Comparison of ENCODE assay signal across 9 cellular contexts in the genomic region with DNA sequence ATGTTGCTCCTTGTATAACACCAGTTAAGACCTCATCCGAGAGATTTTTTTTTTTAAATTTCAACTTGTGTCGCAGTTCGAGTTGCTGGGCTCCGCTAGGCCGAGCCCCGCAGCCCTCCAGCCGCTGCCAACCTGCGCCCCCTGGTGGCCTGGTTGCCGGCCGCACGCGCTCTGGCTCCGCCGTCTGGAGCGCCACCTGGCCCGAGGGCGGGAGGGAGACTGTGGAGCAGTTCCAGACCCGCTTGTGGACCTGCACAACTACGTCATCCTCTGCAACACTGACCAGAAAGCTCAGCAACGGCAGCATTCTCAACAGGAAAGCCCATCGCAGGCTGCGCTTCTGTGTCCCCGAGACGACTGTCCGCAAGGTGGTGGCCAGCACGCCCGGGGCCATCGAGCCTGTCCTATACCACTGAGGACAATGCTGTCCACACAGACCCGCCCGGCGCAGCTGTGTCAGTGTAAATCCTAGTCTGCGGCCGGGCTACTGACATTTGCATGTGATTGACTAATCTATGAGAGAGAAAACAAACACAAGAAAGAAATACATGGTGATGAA. TPM values are rescaled to one million over a fixed set of nuclear protein-coding genes. Genes with fewer than 3 reads are reported as not detected.
DNase-seq lines count a peak whose midpoint lies in the region; ATAC-seq and FAIRE-seq lines count a peak whose summit lies in the region.
"Had no signal": no experiment of that assay in that cellular context is flagged by ENCODE, and none has a peak within 500 bp of the region (broad histone marks: within the 10 kb centered on the region; RNA-seq: fewer than 3 reads in every experiment).

No MANE protein-coding gene starts in this region.

- ATAC-seq in GM21381 (IDR thresholded peaks at IDR 0.05; ENCODE audit: unreplicated experiment), result peak; percentile 98
- ATAC-seq in activated T-cell treated with anti-CD3 and anti-CD28 coated beads, Interleukin-2, amount 50 U/mL, for 4 hours, result peak; percentile 100
- peak; percentile 95 for ATAC-seq in esophagus mucosa

- no peak for FAIRE-seq in HTR-8/SVneo (lab: Jason Lieb, UNC)

- peak; percentile 70 for DNase-seq in COR-L47 (lab: John Stamatoyannopoulos, UW)
- peak; percentile 69 for DNase-seq in HTR-8/SVneo (ENCODE audit: insufficient read length, low spot score)
- peak; percentile 94 for DNase-seq in OCI-M1 (lab: John Stamatoyannopoulos, UW)
- DNase-seq in activated T-cell treated with anti-CD3 and anti-CD28 coated beads, Interleukin-2, amount 50 U/mL, for 4 hours, result peak; percentile 88
- peak; percentile 91 for DNase-seq in myocyte (ENCODE audit: low read depth)
- peak; percentile 74 for DNase-seq in stimulated activated CD8-positive, alpha-beta memory T cell treated with anti-CD3 and anti-CD28 coated beads, Interleukin-7, amount 100 ng/mL, for 24 hours (ENCODE audit: low read depth)

- no peaks in the 10 kb centered on the region for H3K9me3 Mint-ChIP-seq in activated T-cell treated with anti-CD3 and anti-CD28 coated beads, Interleukin-2, amount 50 U/mL, for 4 hours

- peaks cover 12% of the 10 kb centered on the region for H3K4me1 Mint-ChIP-seq in activated T-cell treated with anti-CD3 and anti-CD28 coated beads, Interleukin-2, amount 50 U/mL, for 4 hours (ENCODE audit: low read depth)

- H3K27me3 Mint-ChIP-seq in activated T-cell treated with anti-CD3 and anti-CD28 coated beads, Interleukin-2, amount 50 U/mL, for 4 hours (ENCODE audit: low read depth), result peaks cover 4% of the 10 kb centered on the region

- no peaks in the 10 kb centered on the region for H3K36me3 Mint-ChIP-seq in activated T-cell treated with anti-CD3 and anti-CD28 coated beads, Interleukin-2, amount 50 U/mL, for 4 hours (ENCODE audit: insufficient read depth)

- H3K4me3 Mint-ChIP-seq in activated T-cell treated with anti-CD3 and anti-CD28 coated beads, Interleukin-2, amount 50 U/mL, for 4 hours, result peak overlapping the region; percentile 59

RNA-seq across cellular contexts. Expression of a gene that starts 39.1 kb away (rescaled TPM):
- under 1 TPM; 0.18 to 0.46 (median 0.42) TPM for total RNA-seq in activated T-cell treated with anti-CD3 and anti-CD28 coated beads, Interleukin-2, amount 50 U/mL, for 4 hours
- total RNA-seq in esophagus mucosa (0.24 TPM), myocyte (not detected in 2 replicates)
- polyA plus RNA-seq in myocyte (2012), result 0.05 TPM
- total RNA-seq: subcutaneous adipose tissue had no signal

Comparison
In these comparisons a context has a peak if more than half of its experiments do, and no peak if none do; other contexts are left out.
1. Peak in every context shown above with its lines: DNase-seq and ATAC-seq.